17 cellular contexts compared by ENCODE assay signal in the genomic region with DNA sequence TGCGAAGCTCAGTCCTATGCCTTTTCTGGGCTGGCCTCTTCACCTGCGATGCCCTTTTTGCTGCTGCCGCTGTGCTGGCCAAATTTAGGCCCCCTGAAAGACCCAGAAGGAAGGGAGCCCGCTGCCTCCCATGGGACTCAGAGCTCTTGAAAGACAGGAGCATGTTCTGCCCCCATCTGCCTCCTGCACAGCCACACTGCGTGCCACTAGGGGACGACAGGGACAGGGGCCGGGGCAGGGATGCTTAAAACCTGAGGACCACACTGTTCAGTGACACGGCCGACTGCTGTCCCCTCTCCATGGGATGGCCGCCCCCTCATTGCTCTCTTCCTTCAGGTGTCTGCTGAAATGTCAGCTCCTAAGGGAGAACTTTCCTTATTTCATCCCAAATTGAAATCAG.
DNase-seq lines count a peak whose midpoint lies in the region; ATAC-seq and TF ChIP-seq lines count a peak whose summit lies in the region.
"Had no signal": no experiment of that assay in that cellular context is flagged by ENCODE, and none has a peak within 500 bp of the region (broad histone marks: within the 10 kb centered on the region; RNA-seq: fewer than 3 reads in every experiment).

No MANE protein-coding gene starts in this region.

- H3K9me3 ChIP-seq in iPS DF 6.9 (ENCODE audit: control insufficient read depth, insufficient read depth, low read length), result no peaks in the 10 kb centered on the region
- H3K9me3 ChIP-seq in effector memory CD4-positive, alpha-beta T cell (ENCODE audit: control insufficient read depth, low read length), result no peaks in the 10 kb centered on the region
- H3K9me3 ChIP-seq: body of pancreas had no signal

- H3K27me3 ChIP-seq in BJ (ENCODE audit: control insufficient read depth, insufficient read depth, low read length) (no peaks in the 10 kb centered on the region), iPS DF 6.9 (ENCODE audit: control insufficient read depth, insufficient read depth, low read length) (no peaks in the 10 kb centered on the region)
- H3K27me3 ChIP-seq in effector memory CD4-positive, alpha-beta T cell (replicated peaks; ENCODE audit: control insufficient read depth, insufficient read depth, low read length, poor library complexity, severe bottlenecking), result peaks cover 3% of the 10 kb centered on the region
- H3K27me3 ChIP-seq: body of pancreas had no signal

- POLR2A ChIA-PET in BJ (lab: Charles Lee), result no interaction called here

- H3K4me3 ChIP-seq in BJ (ENCODE audit: low read depth, low read length) (no peak overlapping the region), GM12864 (ENCODE audit: low read depth, low read length) (no peak overlapping the region), iPS DF 6.9 (ENCODE audit: low read length) (no peak overlapping the region)
- H3K4me3 ChIP-seq in effector memory CD4-positive, alpha-beta T cell (ENCODE audit: insufficient read depth, low read depth, low read length, poor library complexity, severe bottlenecking), result no peak overlapping the region
- H3K4me3 ChIP-seq: body of pancreas, GM23248 had no signal

- no peak for ATAC-seq in HG02642 (IDR thresholded peaks at IDR 0.05; ENCODE audit: poor library complexity, unreplicated experiment)
- ATAC-seq in HG02678 (IDR thresholded peaks at IDR 0.05; ENCODE audit: unreplicated experiment), result no peak
- ATAC-seq: body of pancreas, right cardiac atrium had no signal

- TF ChIP-seq CTCF in BJ (IDR thresholded peaks at IDR 0.05; ENCODE audit: insufficient read depth, low read depth, low read length) (peak; percentile 70), GM12864 (IDR thresholded peaks at IDR 0.05; ENCODE audit: low read depth, low read length, missing control alignments) (peak; percentile 43)

- CTCF ChIA-PET in BJ (lab: Yijun Ruan, JAX), result interaction anchor here (0.9 to 1.9 kb wide), 4 partner anchors 16 to 127 kb away, joined by 3 to 7 read pairs (median 3); no protein-coding TSS in a partner anchor

- H3K36me3 ChIP-seq in BJ (ENCODE audit: control insufficient read depth, insufficient read depth, low read length) (peaks cover 1% of the 10 kb centered on the region), iPS DF 6.9 (ENCODE audit: control insufficient read depth, insufficient read depth, low read length) (no peaks in the 10 kb centered on the region)
- no peaks in the 10 kb centered on the region for H3K36me3 ChIP-seq in effector memory CD4-positive, alpha-beta T cell (ENCODE audit: control insufficient read depth, insufficient read depth, low read length)

- no peaks in the 10 kb centered on the region for H3K4me1 ChIP-seq in iPS DF 6.9 (ENCODE audit: control insufficient read depth, insufficient read depth, low read length)
- H3K4me1 ChIP-seq in effector memory CD4-positive, alpha-beta T cell (ENCODE audit: control insufficient read depth, insufficient read depth, low read length, poor library complexity, severe bottlenecking), result no peaks in the 10 kb centered on the region
- H3K4me1 ChIP-seq: body of pancreas had no signal

- H3K27ac ChIP-seq in iPS DF 6.9 (ENCODE audit: low read length), result no peak overlapping the region
- no peak overlapping the region for H3K27ac ChIP-seq in effector memory CD4-positive, alpha-beta T cell (ENCODE audit: insufficient read depth, low read length, poor library complexity, severe bottlenecking)
- H3K27ac ChIP-seq: body of pancreas, GM23248 had no signal

- WGBS in iPS DF 6.9 (ENCODE audit: insufficient coverage, insufficient read length), result no CpG with 5 or more reads among the region's 10 CpGs

- DNase-seq in BJ (ENCODE audit: low read depth) (no peak), GM12864 (ENCODE audit: low read depth) (no peak), SK-N-DZ (ENCODE audit: low spot score) (peak; percentile 49), iPS DF 6.9 (ENCODE audit: low read depth, low spot score) (peak; percentile 18)
- DNase-seq in effector memory CD4-positive, alpha-beta T cell, result no peak
- no peak for DNase-seq in NK-92 treated with Interleukin-12 subunit alpha and Interleukin-12 subunit beta, amount 100 ng/mL, for 24 hours (lab: John Stamatoyannopoulos, UW)
- DNase-seq: activated effector memory CD4-positive, alpha-beta T cell treated with anti-CD3 and anti-CD28 coated beads, Interleukin-2, amount 50 U/mL, for 16 hours; body of pancreas; CD8-positive, alpha-beta memory T cell; GM23248; KG1; NCI-H187; NCI-H748 treated with DMSO at 0.1 percent for 48 hours; trophoblast cell had no signal

Comparison
In these comparisons a context has a peak if more than half of its experiments do, and no peak if none do; other contexts are left out.
1. DNase-seq: peak in SK-N-DZ (single experiment) and iPS DF 6.9 (single experiment); none in BJ (single experiment), GM12864 (single experiment), effector memory CD4-positive, alpha-beta T cell (0 of 3) and NK-92 treated with Interleukin-12 subunit alpha and Interleukin-12 subunit beta, amount 100 ng/mL, for 24 hours (single experiment).